9 cellular contexts compared by ENCODE assay signal in genomic region chr5:141747152-141747640, GRCh38.
DNase-seq lines count a peak whose midpoint lies in the region; ATAC-seq, FAIRE-seq and TF ChIP-seq lines count a peak whose summit lies in the region.
"Had no signal": no experiment of that assay in that cellular context is flagged by ENCODE, and none has a peak within 500 bp of the region (broad histone marks: within the 10 kb centered on the region; RNA-seq: fewer than 3 reads in every experiment).

No MANE protein-coding gene starts in this region.

- no peak overlapping the region for H2AFZ ChIP-seq in GM12878 (ENCODE audit: control insufficient read depth, low read depth, low read length)

- no peak overlapping the region for H3K4me3 Mint-ChIP-seq in activated naive CD4-positive, alpha-beta T cell treated with anti-CD3 and anti-CD28 coated beads for 36 hours

- H3K9me3 ChIP-seq in GM12878 (replicated peaks; ENCODE audit: control insufficient read depth, insufficient read depth, low read length) = no peaks in the 10 kb centered on the region
- no peaks in the 10 kb centered on the region for H3K9me3 ChIP-seq in tibial artery
- H3K9me3 ChIP-seq: thoracic aorta had no signal

- H3K4me1 Mint-ChIP-seq in activated naive CD4-positive, alpha-beta T cell treated with anti-CD3 and anti-CD28 coated beads for 36 hours (ENCODE audit: low read depth) = no peaks in the 10 kb centered on the region

- BruUV-seq in GM12878 (replicated peaks; lab: Mats Ljungman, UMichigan) = no TSS peak

- H3K27me3 Mint-ChIP-seq in activated naive CD4-positive, alpha-beta T cell treated with anti-CD3 and anti-CD28 coated beads for 36 hours (ENCODE audit: low read depth) = peaks cover 30% of the 10 kb centered on the region

- POLR2A ChIA-PET in GM12878 (lab: Charles Lee) = no interaction called here

- H3K9me3 Mint-ChIP-seq in activated naive CD4-positive, alpha-beta T cell treated with anti-CD3 and anti-CD28 coated beads for 36 hours = no peaks in the 10 kb centered on the region

- H3K27ac Mint-ChIP-seq in activated naive CD4-positive, alpha-beta T cell treated with anti-CD3 and anti-CD28 coated beads for 36 hours = no peak overlapping the region

- no peak for TF ChIP-seq POLR2A in GM12878 (IDR thresholded peaks at IDR 0.05; ENCODE audit: low read depth, low read length)

- H3K27ac ChIP-seq in GM12878 (ENCODE audit: control insufficient read depth, insufficient read depth) (no peak overlapping the region), tibial artery (no peak overlapping the region)
- H3K27ac ChIP-seq: thoracic aorta had no signal

- CTCF ChIA-PET in GM12878 (lab: Yijun Ruan, JAX) = interaction anchor here (1.7 kb wide), 1 partner anchor 214 kb away, joined by 6 read pairs; no protein-coding TSS in a partner anchor
- CTCF ChIA-PET in activated naive CD4-positive, alpha-beta T cell treated with anti-CD3 and anti-CD28 coated beads for 36 hours (lab: Charles Lee) = no interaction called here

- in situ Hi-C loops in GM12878 (cut with MboI) = no loop called here

- H3K4me3 ChIP-seq in GM12878 = no peak overlapping the region
- no peak overlapping the region for H3K4me3 ChIP-seq in tibial artery
- H3K4me3 ChIP-seq: thoracic aorta had no signal

- no peak overlapping the region; the same call in 1 of the 2 replicates for H3K4me2 ChIP-seq in GM12878 (ENCODE audit: control insufficient read depth, insufficient read depth)

- H3K27me3 ChIP-seq in GM12878 (replicated peaks in 1 of 2; ENCODE audit: control insufficient read depth in 2 of 2, insufficient read depth in 2 of 2, low read length in 1 of 2) (peaks cover 2% of the 10 kb centered on the region in 2 experiments; a peak in 1 of 4 replicates), tibial artery (peaks cover 0 to 8% of the 10 kb centered on the region in 2 donors)

- H3K36me3 ChIP-seq in GM12878 (ENCODE audit: control insufficient read depth in 2 of 2, insufficient read depth in 2 of 2, low read length in 1 of 2) (no peaks in the 10 kb centered on the region), tibial artery (no peaks in the 10 kb centered on the region)
- H3K36me3 ChIP-seq: thoracic aorta had no signal

- no peak overlapping the region for H3K9ac ChIP-seq in GM12878 (ENCODE audit: control insufficient read depth, insufficient read depth, low read length)

- no peak for FAIRE-seq in GM12878 (lab: Jason Lieb, UNC)

- SMC1A ChIA-PET in GM12878 (lab: Charles Lee; ENCODE audit: uncharacterized antibody, unreplicated experiment) = interaction anchor here (0.9 kb wide), 1 partner anchor 72 kb away, joined by 3 read pairs; no protein-coding TSS in a partner anchor

- 15% methylated on average over 5 of the region's 5 CpGs for WGBS in GM12878 (ENCODE audit: insufficient coverage, insufficient replicate concordance, low lambda C conversion rate, missing lambda C conversion rate)

- RAD21 ChIA-PET in GM12878 (lab: Charles Lee; ENCODE audit: unreplicated experiment) = interaction anchor here (0.6 to 1.5 kb wide), 3 partner anchors 55 to 210 kb away, joined by 3 to 5 read pairs (median 3); no protein-coding TSS in a partner anchor

- no peaks in the 10 kb centered on the region for H3K36me3 Mint-ChIP-seq in activated naive CD4-positive, alpha-beta T cell treated with anti-CD3 and anti-CD28 coated beads for 36 hours (ENCODE audit: low read depth)

- TF ChIP-seq EP300 in GM12878 (IDR thresholded peaks at IDR 0.05; ENCODE audit: borderline replicate concordance in 1 of 2, control insufficient read depth in 1 of 2, low read depth in 2 of 2, low read length in 2 of 2) = no peak

- TF ChIP-seq RAD21 in GM12878 (IDR thresholded peaks at IDR 0.05; ENCODE audit: insufficient read depth, low read depth, low read length) = no peak

- DNase-seq in NCI-H2107 (lab: John Stamatoyannopoulos, UW) (peak; percentile 66), GM12878 (ENCODE audit: low read depth, low spot score) (no peak), inferior parietal cortex (ENCODE audit: extremely low spot score) (peak; percentile 88), tibial artery (peak; percentile 47 to 84)
- no peak for DNase-seq in activated naive CD4-positive, alpha-beta T cell treated with anti-CD3 and anti-CD28 coated beads for 36 hours

- peaks cover 6% of the 10 kb centered on the region for H3K4me1 ChIP-seq in GM12878 (ENCODE audit: control insufficient read depth, insufficient read depth, low read length)
- peaks cover 0 to 13% (median 7%) of the 10 kb centered on the region in 4 donors for H3K4me1 ChIP-seq in tibial artery

- ATAC-seq in GM18858 (IDR thresholded peaks at IDR 0.05; ENCODE audit: unreplicated experiment) (peak; percentile 37), GM12878 (peak; percentile 87), HG02852 (IDR thresholded peaks at IDR 0.05; ENCODE audit: unreplicated experiment) (no peak), HG03520 (IDR thresholded peaks at IDR 0.05; ENCODE audit: unreplicated experiment) (no peak)

- H3K79me2 ChIP-seq in GM12878 (ENCODE audit: control insufficient read depth, insufficient read depth, low read length) = no peaks in the 10 kb centered on the region

- no peak for TF ChIP-seq CTCF in GM12878 (IDR thresholded peaks at IDR 0.05 in 2 of 3, conservative IDR thresholded peaks at IDR 0.05 in 1 of 3; ENCODE audit: control insufficient read depth in 2 of 3, extremely low read depth in 1 of 3, insufficient read depth in 1 of 3, low read depth in 3 of 3, low read length in 3 of 3)
- TF ChIP-seq CTCF in tibial artery (IDR thresholded peaks at IDR 0.05) = no peak

- intact Hi-C loops in GM12878 (cut with micrococcal nuclease; ENCODE audit: unreplicated experiment) (no loop called here), tibial artery (cut with DNase I; ENCODE audit: low total_unique reads) (no loop called here)
- intact Hi-C loops in activated naive CD4-positive, alpha-beta T cell treated with anti-CD3 and anti-CD28 coated beads for 36 hours (cut with micrococcal nuclease) = no loop called here

- no peaks in the 10 kb centered on the region for H4K20me1 ChIP-seq in GM12878 (ENCODE audit: control insufficient read depth, insufficient read depth)

TF ChIP-seq in GM12878, 131 proteins besides CTCF, POLR2A, EP300 and RAD21:
- TF ChIP-seq SIX5 (IDR thresholded peaks at IDR 0.05; ENCODE audit: low read depth, low read length, severe bottlenecking) (peak; percentile 53), BMI1 (IDR thresholded peaks at IDR 0.05; ENCODE audit: borderline replicate concordance) (0 out of 2 replicates have a peak, but pooled peaks have one; percentile 50), POLR2AphosphoS5 (IDR thresholded peaks at IDR 0.05; ENCODE audit: low read length) (no peak)
TF ChIP-seq in GM12878: peak in this region for 2.

Comparison
In these comparisons a context has a peak if more than half of its experiments do, and no peak if none do; other contexts are left out.
1. ATAC-seq: peak in GM18858 (single experiment) and GM12878 (single experiment); none in HG02852 (single experiment) and HG03520 (single experiment).
2. DNase-seq: peak in NCI-H2107 (single experiment), inferior parietal cortex (single experiment) and tibial artery (2 of 2); none in GM12878 (single experiment) and activated naive CD4-positive, alpha-beta T cell treated with anti-CD3 and anti-CD28 coated beads for 36 hours (single experiment).